In the genomic region with DNA sequence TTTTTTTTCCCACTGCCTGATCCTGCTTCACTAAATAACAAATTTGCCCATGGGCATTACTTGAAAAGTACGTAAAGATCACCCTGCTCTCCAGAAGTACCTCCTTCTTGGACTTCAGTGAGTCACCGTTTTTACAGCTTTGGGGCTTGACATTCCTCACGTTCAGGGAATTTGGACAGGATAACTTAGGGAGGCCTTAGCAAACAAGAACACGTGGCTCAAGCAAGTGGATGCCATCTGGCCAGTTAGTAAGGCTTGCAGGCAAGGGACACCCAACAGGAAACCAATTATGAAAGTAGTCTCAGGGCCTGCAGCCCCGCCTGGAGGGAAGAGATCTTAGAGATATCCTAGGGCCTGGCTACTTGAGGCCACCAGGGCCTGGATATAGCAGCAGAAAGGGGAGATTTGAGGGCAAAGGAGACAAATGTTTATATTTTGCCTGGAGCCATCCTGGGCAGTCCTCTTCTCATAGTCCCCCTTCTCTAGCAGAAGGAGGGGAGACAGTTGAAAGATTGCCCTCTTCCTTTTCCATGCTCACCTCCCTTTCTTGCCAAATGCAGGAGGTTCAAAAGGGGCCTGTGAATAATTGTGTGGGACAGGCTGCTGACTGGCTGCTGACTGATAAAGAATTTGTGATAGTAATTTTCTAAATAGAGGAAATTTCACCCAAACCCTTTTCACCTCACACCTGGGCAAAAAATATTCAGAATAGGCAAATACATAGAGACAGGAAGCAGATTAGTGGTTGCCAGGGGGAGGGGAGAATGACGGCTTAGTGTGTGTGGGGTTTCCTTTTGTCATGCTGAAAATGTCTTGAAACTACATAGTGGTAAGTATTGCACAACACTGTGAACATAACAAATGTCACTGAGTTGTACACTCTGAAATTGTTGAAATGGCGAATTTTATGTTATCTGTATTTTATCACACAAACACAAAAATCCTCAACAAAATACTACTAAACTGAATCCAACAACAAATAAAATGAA, we compare ENCODE assay signal across 9 cellular contexts.
DNase-seq lines count a peak whose midpoint lies in the region; ATAC-seq, FAIRE-seq and TF ChIP-seq lines count a peak whose summit lies in the region.
"Had no signal": no experiment of that assay in that cellular context is flagged by ENCODE, and none has a peak within 500 bp of the region (broad histone marks: within the 10 kb centered on the region; RNA-seq: fewer than 3 reads in every experiment).

No MANE protein-coding gene starts in this region.

- peaks cover 2% of the 10 kb centered on the region; the same call in 1 of the 2 replicates for H3K27me3 ChIP-seq in IMR-90 (ENCODE audit: control insufficient read depth, insufficient read depth, low read length)

- peaks cover 3% of the 10 kb centered on the region for H3K9me3 Mint-ChIP-seq in activated CD8-positive, alpha-beta T cell treated with anti-CD3 and anti-CD28 coated beads, Interleukin-2, amount 10 ng/mL, durations not matched to agents 7 days and 5 days (ENCODE audit: insufficient read depth)

- H3K4me1 ChIP-seq in IMR-90 (ENCODE audit: control insufficient read depth, insufficient read depth, low read length): peaks cover 6% of the 10 kb centered on the region; the same call in 1 of the 2 replicates

- H3K9me1 ChIP-seq in IMR-90 (ENCODE audit: insufficient read depth, low read length): peaks cover 3% of the 10 kb centered on the region

- CTCF ChIA-PET in IMR-90 (lab: Yijun Ruan, JAX): no interaction called here
- CTCF ChIA-PET in activated CD8-positive, alpha-beta T cell treated with anti-CD3 and anti-CD28 coated beads, Interleukin-2, amount 10 ng/mL, durations not matched to agents 7 days and 5 days (lab: Charles Lee): no interaction called here

- peaks cover 15% of the 10 kb centered on the region for H3K4me1 Mint-ChIP-seq in activated CD8-positive, alpha-beta T cell treated with anti-CD3 and anti-CD28 coated beads, Interleukin-2, amount 10 ng/mL, durations not matched to agents 7 days and 5 days (ENCODE audit: low read depth)

- peaks cover 5% of the 10 kb centered on the region for H3K36me3 Mint-ChIP-seq in activated CD8-positive, alpha-beta T cell treated with anti-CD3 and anti-CD28 coated beads, Interleukin-2, amount 10 ng/mL, durations not matched to agents 7 days and 5 days (ENCODE audit: low read depth)

- H3K4ac ChIP-seq in IMR-90 (ENCODE audit: low read depth, low read length): peak overlapping the region; percentile 75

- 88% methylated on average over 1 of the region's 7 CpGs; no CpG with 5 or more reads in 1 of the 2 experiments for WGBS in IMR-90 (ENCODE audit: extremely low coverage in 2 of 2, insufficient read length in 1 of 2), 2 experiments

- no peak overlapping the region; the same call in 1 of the 2 replicates for H3K56ac ChIP-seq in IMR-90 (ENCODE audit: extremely low read depth, insufficient read depth, low read length)

- peak overlapping the region; percentile 15 for H3K4me3 Mint-ChIP-seq in activated CD8-positive, alpha-beta T cell treated with anti-CD3 and anti-CD28 coated beads, Interleukin-2, amount 10 ng/mL, durations not matched to agents 7 days and 5 days
- H3K4me3 Mint-ChIP-seq: IgD-negative memory B cell had no signal

- ATAC-seq in GM18907 (IDR thresholded peaks at IDR 0.05; ENCODE audit: unreplicated experiment) (peak; percentile 79), IMR-90 (ENCODE audit: low read depth) (peak; percentile 92), GM18868 (IDR thresholded peaks at IDR 0.05; ENCODE audit: unreplicated experiment) (no peak)
- peak; percentile 81 for ATAC-seq in activated CD8-positive, alpha-beta T cell treated with anti-CD3 and anti-CD28 coated beads, Interleukin-2, amount 10 ng/mL, durations not matched to agents 7 days and 5 days

- peak overlapping the region; percentile 57 for H2AFZ ChIP-seq in IMR-90 (replicated peaks; ENCODE audit: low read length, poor library complexity)

- H2AK5ac ChIP-seq in IMR-90 (ENCODE audit: low read depth, low read length): peak overlapping the region; percentile 14; the same call in 1 of the 2 replicates

- H2BK5ac ChIP-seq in IMR-90 (ENCODE audit: low read depth, low read length, poor library complexity, severe bottlenecking): peak overlapping the region; percentile 77

- POLR2A ChIA-PET in IMR-90 (lab: Charles Lee; ENCODE audit: unreplicated experiment): no interaction called here
- POLR2A ChIA-PET in activated CD8-positive, alpha-beta T cell treated with anti-CD3 and anti-CD28 coated beads, Interleukin-2, amount 10 ng/mL, durations not matched to agents 7 days and 5 days (lab: Charles Lee): interaction anchor here (0.6 kb wide), 1 partner anchor 84 kb away, joined by 3 read pairs; no protein-coding TSS in a partner anchor

- H3K14ac ChIP-seq in IMR-90 (replicated peaks; ENCODE audit: low read depth, low read length): no peak overlapping the region

- in situ Hi-C loops in IMR-90 (cut with MboI; ENCODE audit: low sequenced_read_pairs): no loop called here

- no peak for TF ChIP-seq CTCF in IMR-90 (conservative IDR thresholded peaks at IDR 0.05; ENCODE audit: low read depth, low read length)

- FAIRE-seq in urothelium cell line (lab: Jason Lieb, UNC): no peak

- H3K79me1 ChIP-seq in IMR-90 (ENCODE audit: low read depth in 1 of 2, low read length in 2 of 2): no peaks in the 10 kb centered on the region

- H3K4me2 ChIP-seq in IMR-90 (ENCODE audit: low read depth, low read length): no peak overlapping the region

- no peaks in the 10 kb centered on the region for H3K36me3 ChIP-seq in IMR-90 (ENCODE audit: control insufficient read depth, insufficient read depth, low read length)

- H3K4me3 ChIP-seq in IMR-90 (ENCODE audit: insufficient read depth, low read depth, low read length): no peak overlapping the region

- peak overlapping the region; percentile 21 for H4K91ac ChIP-seq in IMR-90 (ENCODE audit: insufficient read depth, low read depth, low read length)

- H2BK15ac ChIP-seq in IMR-90 (ENCODE audit: low read depth, low read length): peak overlapping the region; percentile 72; the same call in 1 of the 3 replicates

- peaks cover 4% of the 10 kb centered on the region; the same call in 1 of the 2 replicates for H3K9me3 ChIP-seq in IMR-90 (ENCODE audit: control insufficient read depth, insufficient read depth, low read length)

- peak overlapping the region; percentile 79 for H2BK120ac ChIP-seq in IMR-90 (ENCODE audit: low read depth, low read length)

- intact Hi-C loops in IMR-90 (cut with micrococcal nuclease): no loop called here

- H3K27ac ChIP-seq in IMR-90 (ENCODE audit: insufficient read depth, low read length): peak overlapping the region; percentile 48; the same call in 1 of the 2 replicates

- no peak for TF ChIP-seq POLR2A in IMR-90 (IDR thresholded peaks at IDR 0.05; ENCODE audit: low read depth, low read length)

- H4K8ac ChIP-seq in IMR-90 (ENCODE audit: low read depth in 2 of 2, low read length in 2 of 2): peak overlapping the region in 1 of 2 experiments; percentile 51; a peak in 2 of 4 replicates

- no TSS peak for BruUV-seq in IMR-90 (replicated peaks; lab: Mats Ljungman, UMichigan)

- H2AK9ac ChIP-seq in IMR-90 (replicated peaks; ENCODE audit: low read depth, low read length, poor library complexity): peak overlapping the region; percentile 45

- peak; percentile 18; the same call in 1 of the 2 replicates for TF ChIP-seq RAD21 in IMR-90 (IDR thresholded peaks at IDR 0.05; ENCODE audit: low read length)

- H3K18ac ChIP-seq in IMR-90 (ENCODE audit: low read depth, low read length): peak overlapping the region; percentile 49; the same call in 1 of the 2 replicates

- peak overlapping the region; percentile 48 for H4K5ac ChIP-seq in IMR-90 (ENCODE audit: low read depth, low read length)

- H2BK20ac ChIP-seq in IMR-90 (ENCODE audit: low read depth, low read length): peak overlapping the region; percentile 65; the same call in 1 of the 2 replicates

- H3K27me3 Mint-ChIP-seq in activated CD8-positive, alpha-beta T cell treated with anti-CD3 and anti-CD28 coated beads, Interleukin-2, amount 10 ng/mL, durations not matched to agents 7 days and 5 days (ENCODE audit: low read depth): no peaks in the 10 kb centered on the region

- H3K23ac ChIP-seq in IMR-90 (ENCODE audit: low read depth, low read length): no peak overlapping the region

- peak overlapping the region; percentile 85 for H3K27ac Mint-ChIP-seq in activated CD8-positive, alpha-beta T cell treated with anti-CD3 and anti-CD28 coated beads, Interleukin-2, amount 10 ng/mL, durations not matched to agents 7 days and 5 days
- H3K27ac Mint-ChIP-seq: IgD-negative memory B cell had no signal

- no peak overlapping the region for H3K9ac ChIP-seq in IMR-90 (ENCODE audit: low read depth, low read length)

- dilution Hi-C loops in IMR-90 (cut with HindIII; ENCODE audit: low sequenced_read_pairs, unreplicated experiment): no loop called here

- no peaks in the 10 kb centered on the region for H4K20me1 ChIP-seq in IMR-90 (ENCODE audit: insufficient read depth, low read length)

- DNase-seq in AG20443 (ENCODE audit: low spot score): peak; percentile 84
- DNase-seq in IMR-90: peak; percentile 95
- DNase-seq in activated CD8-positive, alpha-beta T cell treated with anti-CD3 and anti-CD28 coated beads, Interleukin-2, amount 10 ng/mL, durations not matched to agents 7 days and 5 days: peak; percentile 59
- peak; percentile 16 for DNase-seq in iPS-NIHi11 (ENCODE audit: low spot score)
- DNase-seq in urothelium cell line (ENCODE audit: low spot score): peak; percentile 60
- DNase-seq in activated CD8-positive, alpha-beta memory T cell treated with anti-CD3 and anti-CD28 coated beads, Interleukin-2, amount 50 U/mL, for 4 hours: no peak

TF ChIP-seq in IMR-90, 13 proteins besides CTCF, POLR2A, EP300 and RAD21 (continues in another document):
- no peak for TF ChIP-seq RFX5 (IDR thresholded peaks at IDR 0.05; ENCODE audit: low read depth, low read length)
- TF ChIP-seq SMC3 (IDR thresholded peaks at IDR 0.05; ENCODE audit: low read depth, low read length): no peak
- TF ChIP-seq NFE2L2 (IDR thresholded peaks at IDR 0.05; ENCODE audit: low read depth, low read length): no peak
- TF ChIP-seq CHD1 (IDR thresholded peaks at IDR 0.05; ENCODE audit: low read depth, low read length): no peak
- TF ChIP-seq FOS (IDR thresholded peaks at IDR 0.05; ENCODE audit: low read depth, low read length): no peak
- no peak for TF ChIP-seq MAFK (IDR thresholded peaks at IDR 0.05; ENCODE audit: low read depth, low read length)
- no peak for TF ChIP-seq MAZ (IDR thresholded peaks at IDR 0.05; ENCODE audit: borderline replicate concordance, low read depth, low read length)
- TF ChIP-seq, protein P1, sequence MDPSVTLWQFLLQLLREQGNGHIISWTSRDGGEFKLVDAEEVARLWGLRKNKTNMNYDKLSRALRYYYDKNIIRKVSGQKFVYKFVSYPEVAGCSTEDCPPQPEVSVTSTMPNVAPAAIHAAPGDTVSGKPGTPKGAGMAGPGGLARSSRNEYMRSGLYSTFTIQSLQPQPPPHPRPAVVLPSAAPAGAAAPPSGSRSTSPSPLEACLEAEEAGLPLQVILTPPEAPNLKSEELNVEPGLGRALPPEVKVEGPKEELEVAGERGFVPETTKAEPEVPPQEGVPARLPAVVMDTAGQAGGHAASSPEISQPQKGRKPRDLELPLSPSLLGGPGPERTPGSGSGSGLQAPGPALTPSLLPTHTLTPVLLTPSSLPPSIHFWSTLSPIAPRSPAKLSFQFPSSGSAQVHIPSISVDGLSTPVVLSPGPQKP (IDR thresholded peaks at IDR 0.05; ENCODE audit: borderline replicate concordance, low read depth, low read length): no peak
